Comparison of ENCODE assay signal across 1 cellular context in genomic region chr6:27168586-27169443, GRCh38.
TF ChIP-seq lines count a peak whose summit lies in the region.

No MANE protein-coding gene starts in this region.

TF ChIP-seq in HEK293, 187 proteins besides CTCF, POLR2A, EP300 and RAD21 (continued from another document):
- TF ChIP-seq PATZ1 (tag by site-specific recombination; IDR thresholded peaks at IDR 0.05) (peak; percentile 46; the same call in 1 of the 2 replicates), PRDM2 (tag by site-specific recombination; IDR thresholded peaks at IDR 0.05; ENCODE audit: borderline replicate concordance) (no peak), ZNF610 (tag by site-specific recombination; IDR thresholded peaks at IDR 0.05; ENCODE audit: borderline replicate concordance) (no peak), ZEB2 (tag by site-specific recombination; IDR thresholded peaks at IDR 0.05) (0 out of 2 replicates have a peak, but pooled peaks have one; percentile 32)
- TF ChIP-seq, protein P1, sequence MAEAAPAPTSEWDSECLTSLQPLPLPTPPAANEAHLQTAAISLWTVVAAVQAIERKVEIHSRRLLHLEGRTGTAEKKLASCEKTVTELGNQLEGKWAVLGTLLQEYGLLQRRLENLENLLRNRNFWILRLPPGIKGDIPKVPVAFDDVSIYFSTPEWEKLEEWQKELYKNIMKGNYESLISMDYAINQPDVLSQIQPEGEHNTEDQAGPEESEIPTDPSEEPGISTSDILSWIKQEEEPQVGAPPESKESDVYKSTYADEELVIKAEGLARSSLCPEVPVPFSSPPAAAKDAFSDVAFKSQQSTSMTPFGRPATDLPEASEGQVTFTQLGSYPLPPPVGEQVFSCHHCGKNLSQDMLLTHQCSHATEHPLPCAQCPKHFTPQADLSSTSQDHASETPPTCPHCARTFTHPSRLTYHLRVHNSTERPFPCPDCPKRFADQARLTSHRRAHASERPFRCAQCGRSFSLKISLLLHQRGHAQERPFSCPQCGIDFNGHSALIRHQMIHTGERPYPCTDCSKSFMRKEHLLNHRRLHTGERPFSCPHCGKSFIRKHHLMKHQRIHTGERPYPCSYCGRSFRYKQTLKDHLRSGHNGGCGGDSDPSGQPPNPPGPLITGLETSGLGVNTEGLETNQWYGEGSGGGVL (tag by site-specific recombination; IDR thresholded peaks at IDR 0.05): 0 out of 2 replicates have a peak, but pooled peaks have one; percentile 27
